Comparison of ENCODE assay signal across 10 cellular contexts in the genomic region with DNA sequence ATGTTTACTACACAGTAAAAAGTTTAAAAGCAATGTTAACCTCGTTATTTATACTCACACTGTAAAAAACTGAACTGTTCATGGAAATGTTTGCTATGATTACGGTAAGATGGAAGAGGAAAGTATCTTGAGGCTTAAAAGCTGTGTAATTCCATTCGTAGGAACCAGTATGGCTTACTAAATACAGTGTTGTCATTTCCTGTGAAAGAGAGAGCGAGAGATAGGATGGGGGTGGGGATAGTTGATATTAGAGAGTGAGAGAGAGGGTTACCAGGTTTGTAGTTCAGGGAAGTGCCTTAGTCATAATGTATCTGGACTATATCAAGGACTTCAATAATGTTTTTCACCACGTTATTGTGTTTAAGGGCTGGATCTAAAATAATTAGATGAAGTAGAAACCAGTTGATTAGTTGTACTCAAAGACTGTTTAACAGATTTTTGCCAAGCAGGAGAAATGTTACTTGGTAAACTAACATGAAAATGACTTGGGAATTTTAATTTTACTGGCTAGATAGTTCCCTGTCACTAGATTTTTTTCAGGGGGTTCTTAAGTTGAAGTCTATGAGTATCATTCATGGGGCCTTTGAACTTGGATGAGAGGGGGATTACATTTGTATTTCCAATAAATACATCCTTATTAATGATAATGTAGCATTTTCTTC. TPM values are rescaled to one million over a fixed set of nuclear protein-coding genes. Genes with fewer than 3 reads are reported as not detected.
DNase-seq lines count a peak whose midpoint lies in the region; ATAC-seq and TF ChIP-seq lines count a peak whose summit lies in the region.
"Had no signal": no experiment of that assay in that cellular context is flagged by ENCODE, and none has a peak within 500 bp of the region (broad histone marks: within the 10 kb centered on the region; RNA-seq: fewer than 3 reads in every experiment).

No MANE protein-coding gene starts in this region.

- H2AFZ ChIP-seq in smooth muscle cell (ENCODE audit: low read depth), result no peak overlapping the region

- no peaks in the 10 kb centered on the region for H3K36me3 ChIP-seq in SJSA1
- H3K36me3 ChIP-seq in cardiac muscle cell, result no peaks in the 10 kb centered on the region
- no peaks in the 10 kb centered on the region for H3K36me3 ChIP-seq in smooth muscle cell (ENCODE audit: low read depth)
- H3K36me3 ChIP-seq: adrenal gland had no signal

- H3K4me2 ChIP-seq in smooth muscle cell, result peak overlapping the region; percentile 85

- peak overlapping the region; percentile 87 for H3K9ac ChIP-seq in smooth muscle cell (ENCODE audit: low read depth)

- H3K27me3 ChIP-seq in SJSA1 (replicated peaks) (no peaks in the 10 kb centered on the region), cardiac muscle cell (no peaks in the 10 kb centered on the region), smooth muscle cell (ENCODE audit: low read depth) (no peaks in the 10 kb centered on the region)
- H3K27me3 ChIP-seq: adrenal gland had no signal

- DNase-seq in NOMO-1 treated with DMSO at 0.1 percent for 48 hours (lab: John Stamatoyannopoulos, UW; ENCODE audit: unreplicated experiment) (peak; percentile 7), NOMO-1 treated with dmso at 0.1 percent for 144 hours (lab: John Stamatoyannopoulos, UW; ENCODE audit: unreplicated experiment) (no peak), SJSA1 (ENCODE audit: low read depth in 1 of 2, low spot score in 2 of 2) (peak in 1 of 2 experiments; percentile 73), cardiac muscle cell (ENCODE audit: low read depth in 1 of 2, low spot score in 1 of 2) (peak; percentile 49 to 87), smooth muscle cell (lab: John Stamatoyannopoulos, UW; ENCODE audit: unreplicated experiment) (no peak), CD1c-positive myeloid dendritic cell (ENCODE audit: extremely low spot score) (no peak)

- peaks cover 14% of the 10 kb centered on the region for H4K20me1 ChIP-seq in smooth muscle cell (ENCODE audit: low read depth)

- no peak for ATAC-seq in GM18511 (IDR thresholded peaks at IDR 0.05; ENCODE audit: unreplicated experiment)
- ATAC-seq in GM21515 (IDR thresholded peaks at IDR 0.05; ENCODE audit: unreplicated experiment), result no peak
- ATAC-seq: A549 had no signal

- peak overlapping the region; percentile 96 for H3K27ac ChIP-seq in SJSA1
- peak overlapping the region; percentile 82 for H3K27ac ChIP-seq in cardiac muscle cell
- H3K27ac ChIP-seq in smooth muscle cell (ENCODE audit: low read depth), result peak overlapping the region; percentile 100
- H3K27ac ChIP-seq: A549, adrenal gland had no signal

- peaks cover 83% of the 10 kb centered on the region for H3K79me2 ChIP-seq in smooth muscle cell (ENCODE audit: low read depth)

- WGBS in smooth muscle cell (ENCODE audit: low lambda C conversion rate), result 9% methylated on average over 5 of the region's 5 CpGs

- no peak overlapping the region for H3K4me3 ChIP-seq in SJSA1
- H3K4me3 ChIP-seq in cardiac muscle cell, result no peak overlapping the region
- peak overlapping the region; percentile 20 for H3K4me3 ChIP-seq in smooth muscle cell
- H3K4me3 ChIP-seq: A549, adrenal gland had no signal

- H3K9me3 ChIP-seq in SJSA1 (replicated peaks) (no peaks in the 10 kb centered on the region), cardiac muscle cell (ENCODE audit: low read depth) (no peaks in the 10 kb centered on the region), smooth muscle cell (replicated peaks; ENCODE audit: low read depth) (no peaks in the 10 kb centered on the region)
- H3K9me3 ChIP-seq: A549, adrenal gland had no signal

- no peak for TF ChIP-seq CTCF in cardiac muscle cell (IDR thresholded peaks at IDR 0.05; ENCODE audit: low read depth, low read length)
- no peak for TF ChIP-seq CTCF in smooth muscle cell (IDR thresholded peaks at IDR 0.05; ENCODE audit: borderline replicate concordance, insufficient read depth, poor library complexity, severe bottlenecking)

- H3F3A ChIP-seq in smooth muscle cell (ENCODE audit: low read depth), result peaks cover 41% of the 10 kb centered on the region

- H3K4me1 ChIP-seq in SJSA1 (replicated peaks), result peaks cover 45% of the 10 kb centered on the region
- peaks cover 74% of the 10 kb centered on the region for H3K4me1 ChIP-seq in cardiac muscle cell (ENCODE audit: low read depth)
- H3K4me1 ChIP-seq in smooth muscle cell (ENCODE audit: low read depth), result peaks cover 74% of the 10 kb centered on the region

RNA-seq across cellular contexts. Expression of a gene that starts 30.4 kb away (rescaled TPM):
- total RNA-seq in SJSA1 (2014; rRNA removed; shearing (Covaris generic)), result 88.2 and 118 TPM in 2 replicates
- 113 and 299 TPM in 2 replicates for total RNA-seq in cardiac muscle cell
- 119 and 172 TPM in 2 replicates for polyA plus RNA-seq in cardiac muscle cell
- 98.8 and 125 TPM in 2 replicates for total RNA-seq in smooth muscle cell
- polyA plus RNA-seq in smooth muscle cell, result 52.3 and 83.7 TPM in 2 replicates

Comparison
In these comparisons a context has a peak if more than half of its experiments do, and no peak if none do; other contexts are left out.
1. DNase-seq: peak in NOMO-1 treated with DMSO at 0.1 percent for 48 hours (single experiment) and cardiac muscle cell (2 of 2); none in NOMO-1 treated with dmso at 0.1 percent for 144 hours (single experiment), smooth muscle cell (single experiment) and CD1c-positive myeloid dendritic cell (single experiment).
2. Peak in every context shown above with its lines, with median percentiles within 50 percentile points of each other: H3K27ac ChIP-seq.